15 cellular contexts compared by ENCODE assay signal in the genomic region with DNA sequence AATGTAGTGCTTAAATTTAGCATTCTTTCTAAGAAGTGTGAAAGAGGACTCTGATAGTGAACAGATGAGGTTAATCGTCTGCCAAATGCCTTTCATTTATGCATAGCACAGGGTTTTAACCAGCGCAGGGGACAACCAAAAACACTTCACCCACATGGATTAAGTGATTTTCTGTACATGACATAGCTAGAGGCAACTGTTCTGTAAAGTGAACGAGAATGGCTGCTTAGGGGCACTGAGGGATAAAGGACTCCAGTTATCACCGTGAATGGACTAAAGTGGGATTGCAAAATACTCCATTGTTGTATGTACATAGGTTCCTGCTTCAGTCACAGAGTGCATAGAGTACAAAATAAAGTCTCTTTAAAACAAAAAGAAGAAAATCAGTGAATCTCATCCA.
DNase-seq lines count a peak whose midpoint lies in the region; ATAC-seq lines count a peak whose summit lies in the region.
"Had no signal": no experiment of that assay in that cellular context is flagged by ENCODE, and none has a peak within 500 bp of the region (broad histone marks: within the 10 kb centered on the region; RNA-seq: fewer than 3 reads in every experiment).

No MANE protein-coding gene starts in this region.

- no peaks in the 10 kb centered on the region for H3K36me3 ChIP-seq in SJCRH30

- DNase-seq in Right ventricle myocardium inferior (ENCODE audit: missing footprints) (no peak), left ventricle myocardium superior (no peak), SJCRH30 (peak; percentile 5 to 53), glomerular visceral epithelial cell (ENCODE audit: extremely low spot score) (no peak), hepatic stellate cell (ENCODE audit: low spot score) (no peak), NOMO-1 treated with DMSO at 0.1 percent for 48 hours (lab: John Stamatoyannopoulos, UW; ENCODE audit: unreplicated experiment) (no peak)
- DNase-seq in stimulated activated CD8-positive, alpha-beta memory T cell treated with anti-CD3 and anti-CD28 coated beads, Interleukin-4, amount 100 ng/mL, for 48 hours = no peak
- DNase-seq: 8988T, NCI-H1105, NCI-H510A, NCI-H748 treated with DMSO at 0.1 percent for 48 hours, SHP77 treated with DMSO at 0.1 percent for 48 hours had no signal

- intact Hi-C loops in Right ventricle myocardium inferior (cut with DNase I) (no loop called here), left ventricle myocardium superior (cut with micrococcal nuclease) (no loop called here)

- H3K9me3 ChIP-seq in SJCRH30 (replicated peaks) = no peaks in the 10 kb centered on the region

- ATAC-seq in Right ventricle myocardium inferior (peak; percentile 10), left ventricle myocardium superior (no peak), HG02623 (IDR thresholded peaks at IDR 0.05; ENCODE audit: unreplicated experiment) (peak; percentile 28)
- ATAC-seq: GM23338, HepG2 had no signal

- H3K27ac ChIP-seq in SJCRH30 = no peak overlapping the region

- H3K4me3 ChIP-seq in SJCRH30 = no peak overlapping the region
- H3K4me3 ChIP-seq: GM23338 had no signal

- H3K27me3 ChIP-seq in SJCRH30 = no peaks in the 10 kb centered on the region

- H3K4me1 ChIP-seq in SJCRH30 = peaks cover 13% of the 10 kb centered on the region

Comparison
In these comparisons a context has a peak if more than half of its experiments do, and no peak if none do; other contexts are left out.
1. DNase-seq: peak in SJCRH30 (2 of 2); none in Right ventricle myocardium inferior (single experiment), left ventricle myocardium superior (single experiment), glomerular visceral epithelial cell (single experiment), hepatic stellate cell (single experiment), stimulated activated CD8-positive, alpha-beta memory T cell treated with anti-CD3 and anti-CD28 coated beads, Interleukin-4, amount 100 ng/mL, for 48 hours (single experiment) and NOMO-1 treated with DMSO at 0.1 percent for 48 hours (single experiment).